8 cellular contexts compared by ENCODE assay signal in genomic region chr7:5528071-5528814, GRCh38. TPM values are rescaled to one million over a fixed set of nuclear protein-coding genes. Genes with fewer than 3 reads are reported as not detected.
DNase-seq lines count a peak whose midpoint lies in the region; ATAC-seq, FAIRE-seq and TF ChIP-seq lines count a peak whose summit lies in the region.

No MANE protein-coding gene starts in this region.

- H2AK9ac ChIP-seq in IMR-90 (replicated peaks; ENCODE audit: low read depth, low read length, poor library complexity), result peak overlapping the region; percentile 5

- H3K4me1 ChIP-seq in A549 (peaks cover 39% of the 10 kb centered on the region), IMR-90 (ENCODE audit: control insufficient read depth, insufficient read depth, low read length) (peaks cover 12% of the 10 kb centered on the region), ovary (ENCODE audit: insufficient read depth) (peaks cover 22% of the 10 kb centered on the region)

- H3K4me2 ChIP-seq in A549 (peak overlapping the region; percentile 96), IMR-90 (ENCODE audit: low read depth, low read length) (peak overlapping the region; percentile 79)

- TF ChIP-seq RAD21 in A549 (conservative IDR thresholded peaks at IDR 0.05 in 1 of 2, IDR thresholded peaks at IDR 0.05 in 1 of 2), result no peak
- no peak for TF ChIP-seq RAD21 in IMR-90 (IDR thresholded peaks at IDR 0.05; ENCODE audit: low read length)

- H3K9me1 ChIP-seq in IMR-90 (ENCODE audit: insufficient read depth, low read length), result peaks cover 7% of the 10 kb centered on the region

- TF ChIP-seq EP300 in A549 (IDR thresholded peaks at IDR 0.05) (no peak), ovary (IDR thresholded peaks at IDR 0.05) (no peak)

- H3K36me3 ChIP-seq in IMR-90 (ENCODE audit: control insufficient read depth, insufficient read depth, low read length), result peaks cover 41% of the 10 kb centered on the region
- peaks cover 3% of the 10 kb centered on the region for H3K36me3 ChIP-seq in ovary

- TF ChIP-seq CTCF in A549 (IDR thresholded peaks at IDR 0.05), result no peak
- no peak for TF ChIP-seq CTCF in IMR-90 (conservative IDR thresholded peaks at IDR 0.05; ENCODE audit: low read depth, low read length)
- TF ChIP-seq CTCF in foreskin fibroblast (IDR thresholded peaks at IDR 0.05; ENCODE audit: low read depth, low read length), result no peak
- no peak for TF ChIP-seq CTCF in ovary (IDR thresholded peaks at IDR 0.05)

- 4% methylated on average over 22 of the region's 34 CpGs for WGBS in A549 (ENCODE audit: missing lambda C conversion rate)
- WGBS in IMR-90 (ENCODE audit: extremely low coverage in 2 of 2, insufficient read length in 1 of 2), 2 experiments, result 5% methylated on average over 21 of the region's 34 CpGs; no CpG with 5 or more reads in 1 of the 2 experiments
- WGBS in ovary, 3 donors, result 1 to 2% (median 2%) methylated on average over 33 to 34 of the region's 34 CpGs

- peaks cover 7 to 42% of the 10 kb centered on the region in 2 experiments for H3K79me1 ChIP-seq in IMR-90 (ENCODE audit: low read depth in 1 of 2, low read length in 2 of 2)

- H3K4me3 Mint-ChIP-seq in activated T-cell treated with anti-CD3 and anti-CD28 coated beads, Interleukin-2, amount 50 U/mL, for 24 hours, result peak overlapping the region; percentile 98

- no peak overlapping the region for H2BK15ac ChIP-seq in IMR-90 (ENCODE audit: low read depth, low read length)

- no peaks in the 10 kb centered on the region for H3K27me3 ChIP-seq in IMR-90 (ENCODE audit: control insufficient read depth, insufficient read depth, low read length)
- no peaks in the 10 kb centered on the region for H3K27me3 ChIP-seq in ovary

- dilution Hi-C loops in IMR-90 (cut with HindIII; ENCODE audit: low sequenced_read_pairs, unreplicated experiment), result no loop called here

- no peaks in the 10 kb centered on the region for H3K9me3 Mint-ChIP-seq in activated T-cell treated with anti-CD3 and anti-CD28 coated beads, Interleukin-2, amount 50 U/mL, for 24 hours

- H3K27ac ChIP-seq in A549 (peak overlapping the region; percentile 99 to 100), IMR-90 (ENCODE audit: insufficient read depth, low read length) (peak overlapping the region; percentile 98), ovary (peak overlapping the region; percentile 74 to 100)

- H4K8ac ChIP-seq in IMR-90 (ENCODE audit: low read depth in 2 of 2, low read length in 2 of 2), result peak overlapping the region in 1 of 2 experiments; percentile 37; a peak in 2 of 4 replicates

- in situ Hi-C loops in IMR-90 (cut with MboI; ENCODE audit: low sequenced_read_pairs), result no loop called here

- peak overlapping the region; percentile 66 for H3K14ac ChIP-seq in IMR-90 (replicated peaks; ENCODE audit: low read depth, low read length)

- H2BK20ac ChIP-seq in IMR-90 (ENCODE audit: low read depth, low read length), result no peak overlapping the region

- ATAC-seq in A549, result no peak
- ATAC-seq in IMR-90 (ENCODE audit: low read depth), result no peak
- ATAC-seq in HG03520 (IDR thresholded peaks at IDR 0.05; ENCODE audit: unreplicated experiment), result no peak
- ATAC-seq in GM21723 (IDR thresholded peaks at IDR 0.05; ENCODE audit: unreplicated experiment), result no peak

- POLR2A ChIA-PET in A549 (lab: Yijun Ruan, JAX) (interaction anchor here (0.6 kb wide), 1 partner anchor 20 kb away, joined by 3 read pairs; no protein-coding TSS in a partner anchor), IMR-90 (lab: Charles Lee; ENCODE audit: unreplicated experiment) (interaction anchor here (0.5 kb wide), 1 partner anchor 106 kb away, joined by 4 read pairs; no protein-coding TSS in a partner anchor)

- H4K20me1 ChIP-seq in IMR-90 (ENCODE audit: insufficient read depth, low read length), result peaks cover 70% of the 10 kb centered on the region

- peak overlapping the region; percentile 89 for H2BK5ac ChIP-seq in IMR-90 (ENCODE audit: low read depth, low read length, poor library complexity, severe bottlenecking)

- peak overlapping the region; percentile 89 for H3K4me3 ChIP-seq in A549
- H3K4me3 ChIP-seq in IMR-90 (ENCODE audit: insufficient read depth, low read depth, low read length), result peak overlapping the region; percentile 91
- peak overlapping the region; percentile 95 to 99 for H3K4me3 ChIP-seq in foreskin fibroblast (ENCODE audit: low read depth in 1 of 2, low read length in 2 of 2)
- H3K4me3 ChIP-seq in ovary, result peak overlapping the region; percentile 92

- H3K36me3 Mint-ChIP-seq in activated T-cell treated with anti-CD3 and anti-CD28 coated beads, Interleukin-2, amount 50 U/mL, for 24 hours (ENCODE audit: low read depth), result peaks cover 70% of the 10 kb centered on the region

- DNase-seq in A549 (ENCODE audit: low read depth in 1 of 2, low spot score in 1 of 2) (peak in 1 of 2 experiments; percentile 49), IMR-90 (peak; percentile 36), foreskin fibroblast (peak; percentile 25 to 67), ovary (peak; percentile 31 to 56 (median 48)), NCI-H1417 treated with DMSO at 0.1 percent for 48 hours (lab: John Stamatoyannopoulos, UW) (no peak)
- peak; percentile 63 for DNase-seq in activated T-cell treated with anti-CD3 and anti-CD28 coated beads, Interleukin-2, amount 50 U/mL, for 24 hours

- H3K56ac ChIP-seq in IMR-90 (ENCODE audit: extremely low read depth, insufficient read depth, low read length), result peak overlapping the region; percentile 60

- intact Hi-C loops in IMR-90 (cut with micrococcal nuclease) (no loop called here), ovary (cut with DNase I) (no loop called here)

- peak overlapping the region; percentile 19; the same call in 1 of the 2 replicates for H4K5ac ChIP-seq in IMR-90 (ENCODE audit: low read depth, low read length)

- H3K9me3 ChIP-seq in A549, result no peaks in the 10 kb centered on the region
- no peaks in the 10 kb centered on the region for H3K9me3 ChIP-seq in IMR-90 (ENCODE audit: control insufficient read depth, insufficient read depth, low read length)
- no peaks in the 10 kb centered on the region for H3K9me3 ChIP-seq in ovary

- H3K18ac ChIP-seq in IMR-90 (ENCODE audit: low read depth, low read length), result peak overlapping the region; percentile 10

- peaks cover 43% of the 10 kb centered on the region for H3K4me1 Mint-ChIP-seq in activated T-cell treated with anti-CD3 and anti-CD28 coated beads, Interleukin-2, amount 50 U/mL, for 24 hours (ENCODE audit: low read depth)

- no peak for TF ChIP-seq POLR2A in A549 (IDR thresholded peaks at IDR 0.05; ENCODE audit: low read length)
- TF ChIP-seq POLR2A in IMR-90 (IDR thresholded peaks at IDR 0.05; ENCODE audit: low read depth, low read length), result peak; percentile 39; the same call in 1 of the 2 replicates
- no peak for TF ChIP-seq POLR2A in ovary (IDR thresholded peaks at IDR 0.05)

- H3K27ac Mint-ChIP-seq in activated T-cell treated with anti-CD3 and anti-CD28 coated beads, Interleukin-2, amount 50 U/mL, for 24 hours, result peak overlapping the region; percentile 97

- H3K4ac ChIP-seq in IMR-90 (ENCODE audit: low read depth, low read length), result peak overlapping the region; percentile 20

- H3K23ac ChIP-seq in IMR-90 (ENCODE audit: low read depth, low read length), result peak overlapping the region; percentile 86

- H3K9ac ChIP-seq in IMR-90 (ENCODE audit: low read depth, low read length), result peak overlapping the region; percentile 97

- peak overlapping the region; percentile 47 for H2AFZ ChIP-seq in IMR-90 (replicated peaks; ENCODE audit: low read length, poor library complexity)

- H2AK5ac ChIP-seq in IMR-90 (ENCODE audit: low read depth, low read length), result no peak overlapping the region

- CTCF ChIA-PET in A549 (lab: Yijun Ruan, JAX), result interaction anchor here (0.6 to 1.4 kb wide), 7 partner anchors 9 to 152 kb away, joined by 3 to 6 read pairs (median 4); no protein-coding TSS in a partner anchor
- CTCF ChIA-PET in IMR-90 (lab: Yijun Ruan, JAX), result interaction anchor here (0.6 kb wide), 1 partner anchor 120 kb away, joined by 3 read pairs; no protein-coding TSS in a partner anchor

- FAIRE-seq in A549 (lab: Jason Lieb, UNC), result no peak

- H4K91ac ChIP-seq in IMR-90 (ENCODE audit: insufficient read depth, low read depth, low read length), result no peak overlapping the region

- H3K27me3 Mint-ChIP-seq in activated T-cell treated with anti-CD3 and anti-CD28 coated beads, Interleukin-2, amount 50 U/mL, for 24 hours, result no peaks in the 10 kb centered on the region

- no peak overlapping the region for H2BK120ac ChIP-seq in IMR-90 (ENCODE audit: low read depth, low read length)

- BruUV-seq in IMR-90 (replicated peaks; lab: Mats Ljungman, UMichigan), result TSS peak; percentile 89

TF ChIP-seq in A549, 52 proteins besides CTCF, POLR2A, EP300 and RAD21 (continues in another document):
- no peak for TF ChIP-seq SREBF2 (IDR thresholded peaks at IDR 0.05)
- no peak for TF ChIP-seq RARB (CRISPR knock-in tag; IDR thresholded peaks at IDR 0.05)
- TF ChIP-seq CBX2 (IDR thresholded peaks at IDR 0.05; ENCODE audit: borderline replicate concordance, low read depth), result no peak
- no peak for TF ChIP-seq NR3C1 (IDR thresholded peaks at IDR 0.05)

TF ChIP-seq in IMR-90, 13 proteins besides CTCF, POLR2A, EP300 and RAD21:
- TF ChIP-seq SMC3 (IDR thresholded peaks at IDR 0.05; ENCODE audit: low read depth, low read length) (0 out of 2 replicates have a peak, but pooled peaks have one; percentile 7), MXI1 (IDR thresholded peaks at IDR 0.05; ENCODE audit: borderline replicate concordance, low read depth, low read length) (no peak)

RNA-seq across cellular contexts. Expression of gene ACTB, which starts 2.2 kb away (rescaled TPM):
- polyA plus RNA-seq in A549 (2011; rRNA removed), result 1,312 and 1,863 TPM in 2 replicates
- 6,925 and 8,166 TPM in 2 replicates for polyA plus RNA-seq in A549 (2012; cell fraction: cytosol; rRNA removed)
- 8,032 and 13,648 TPM in 2 replicates for polyA plus RNA-seq in A549 (2012; cell fraction: nucleus; rRNA removed)
- 5,057 to 5,556 TPM (median 5,344 TPM) in 3 replicates for polyA plus RNA-seq in A549 (2017; fragmentation: RNase III; extraction: RNeasy Plus Mini Kit Qiagen cat#74134 plus additional on column Dnase treatment)
- polyA minus RNA-seq in A549 (2011; rRNA and poly(A)+ RNA removed), result 3,044 and 5,216 TPM in 2 replicates
- total RNA-seq in IMR-90 (2012; rRNA removed), result 7,721 and 7,727 TPM in 2 replicates
- 9,060 and 9,985 TPM in 2 replicates for polyA plus RNA-seq in IMR-90 (2012; rRNA removed)
- 16,337 and 21,423 TPM in 2 replicates for polyA plus RNA-seq in IMR-90 (2012; cell fraction: cytosol; rRNA removed)
- polyA plus RNA-seq in IMR-90 (2012; cell fraction: nucleus; rRNA removed; ENCODE audit: low replicate concordance), result 3,466 and 15,446 TPM in 2 replicates
- total RNA-seq in ovary, result 1,000 to 10,000 TPM; 1,260 to 4,608 (median 3,127) TPM
- polyA plus RNA-seq in ovary, result 1,000 to 10,000 TPM; 1,910 to 5,835 TPM

RNA-seq across cellular contexts. Expression of gene FBXL18, which starts 14.6 kb away (rescaled TPM):
- polyA plus RNA-seq in A549 (2011; rRNA removed) (5.2 and 5.8 TPM in 2 replicates), A549 (2017; fragmentation: RNase III; extraction: RNeasy Plus Mini Kit Qiagen cat#74134 plus additional on column Dnase treatment) (12.3 to 13.0 TPM (median 12.7 TPM) in 3 replicates), IMR-90 (2012; rRNA removed) (6.4 and 8.7 TPM in 2 replicates), ovary (1 to 10 TPM; 1.3 to 1.9 TPM)
- polyA plus RNA-seq in A549 (2012; cell fraction: cytosol; rRNA removed), result 6.7 and 11.7 TPM in 2 replicates
- polyA plus RNA-seq in A549 (2012; cell fraction: nucleus; rRNA removed), result 21.0 and 33.1 TPM in 2 replicates
- polyA minus RNA-seq in A549 (2011; rRNA and poly(A)+ RNA removed), result 6.3 and 9.3 TPM in 2 replicates
- total RNA-seq in IMR-90 (2012; rRNA removed) (2.0 and 2.2 TPM in 2 replicates), ovary (1 to 10 TPM; 2.1 to 8.8 (median 6.1) TPM)
- polyA plus RNA-seq in IMR-90 (2012; cell fraction: cytosol; rRNA removed), result 3.8 and 7.0 TPM in 2 replicates
- 7.2 and 21.7 TPM in 2 replicates for polyA plus RNA-seq in IMR-90 (2012; cell fraction: nucleus; rRNA removed; ENCODE audit: low replicate concordance)
